ENCODE assay signal across 20 cellular contexts in the genomic region with DNA sequence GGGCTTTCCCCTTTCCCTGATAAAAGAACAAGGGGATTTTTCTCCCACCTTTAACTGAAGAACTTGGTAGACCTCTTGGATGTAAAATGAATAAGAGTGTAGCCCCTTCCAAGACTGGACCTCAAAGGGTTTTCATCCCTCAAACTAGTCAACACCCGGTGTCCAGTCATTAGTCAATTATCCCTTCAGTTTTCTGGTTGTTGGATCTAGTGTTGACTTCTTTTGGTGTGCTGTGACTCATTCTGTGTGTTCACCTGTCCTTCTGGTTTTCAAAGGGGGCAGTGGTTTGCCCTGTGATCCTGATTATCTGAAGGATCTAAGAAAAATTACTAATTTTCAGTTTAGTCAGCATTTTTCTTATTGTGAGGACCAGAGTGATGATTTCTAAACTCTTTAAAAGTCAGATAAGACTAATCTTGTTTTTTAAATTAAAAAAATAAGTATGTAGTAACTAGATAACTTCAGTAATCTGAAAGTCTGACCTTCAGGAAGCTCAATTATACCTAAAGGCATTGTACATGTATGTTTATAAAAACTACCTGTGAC.
"Had no signal": no experiment of that assay in that cellular context is flagged by ENCODE, and none has a peak within 500 bp of the region (broad histone marks: within the 10 kb centered on the region; RNA-seq: fewer than 3 reads in every experiment).

No MANE protein-coding gene starts in this region.

- DNase-seq: activated CD4-positive, alpha-beta memory T cell treated with anti-CD3 and anti-CD28 coated beads for 36 hours; activated CD4-positive, alpha-beta T cell treated with anti-CD3 and anti-CD28 coated beads for 48 hours; activated effector memory CD4-positive, alpha-beta T cell treated with Interleukin-2 at 50 U/mL for 16 hours; activated naive CD4-positive, alpha-beta T cell treated with anti-CD3 and anti-CD28 coated beads, Interleukin-2, amount 10 ng/mL, durations not matched to agents 7 days and 5 days; activated T-cell treated with anti-CD3 and anti-CD28 coated beads, Interleukin-2, amount 50 U/mL, for 48 hours; amygdala; esophagus squamous epithelium; gastrocnemius medialis; hippocampal formation; left ventricle myocardium superior; mammary epithelial cell; midbrain; retina; stimulated activated CD4-positive, alpha-beta T cell treated with anti-CD3 and anti-CD28 coated beads, Interleukin-2, amount 100 ng/mL, for 48 hours; stimulated activated CD8-positive, alpha-beta memory T cell treated with anti-CD3 and anti-CD28 coated beads, Interleukin-4, amount 100 ng/mL, for 48 hours; stimulated activated naive B cell treated with anti-CD40 and anti-IgM and Interleukin-4, amounts not matched to agents 10 μg/mL and 1 μg/mL and 100 μg/mL, for 72 hours; transverse colon; uterus had no signal

- H3K4me3 ChIP-seq: coronary artery, esophagus squamous epithelium, gastrocnemius medialis, transverse colon, uterus had no signal

- ATAC-seq: gastrocnemius medialis; left ventricle myocardium superior; natural killer cell treated with Interleukin-12 subunit alpha and Interleukin-12 subunit beta and Interleukin-15 and Interleukin-18, amount 100 ng/mL, for 72 hours; stimulated activated naive B cell treated with anti-CD40 and anti-IgM and Interleukin-4, amounts not matched to agents 10 μg/mL and 1 μg/mL and 100 μg/mL, for 72 hours had no signal
